ENCODE assay signal across 8 cellular contexts in the genomic region with DNA sequence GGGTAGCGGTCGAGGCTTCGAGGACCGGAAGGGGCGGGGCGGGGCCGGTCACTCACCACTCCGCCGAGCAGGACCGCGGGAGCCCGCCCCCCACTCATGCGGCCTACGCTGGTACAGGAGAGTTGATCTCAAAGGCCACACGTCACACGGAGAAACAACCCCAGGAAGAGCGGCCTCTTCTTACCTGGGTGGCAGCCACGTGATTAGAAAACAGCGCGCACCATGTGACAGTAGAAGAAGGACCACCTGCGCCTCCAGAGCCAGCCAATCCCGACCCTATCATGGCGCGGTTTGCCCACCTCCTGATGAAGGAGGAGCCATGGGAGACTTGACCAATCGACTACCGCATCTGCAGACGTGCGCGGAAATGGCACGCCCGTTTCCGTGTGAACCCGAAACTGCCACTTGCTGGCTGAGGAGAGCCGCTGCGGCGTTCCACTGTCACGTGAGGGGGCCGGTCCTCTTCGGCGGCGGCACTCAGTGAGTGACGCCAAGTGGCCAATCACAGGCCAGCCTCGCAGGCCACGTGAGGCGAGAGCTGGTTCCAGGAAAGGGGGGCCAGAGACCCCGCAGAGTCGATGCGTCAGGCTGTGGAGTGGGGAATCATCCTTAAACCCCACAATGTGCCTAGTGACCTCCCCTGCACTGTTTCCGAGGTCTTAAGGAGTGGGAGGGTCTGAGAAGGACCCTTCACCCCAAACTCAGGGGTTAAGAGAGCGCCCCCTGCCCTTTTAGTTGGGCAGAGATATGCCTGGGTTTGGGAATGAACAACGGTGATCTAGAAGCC. TPM values are rescaled to one million over a fixed set of nuclear protein-coding genes. Genes with fewer than 3 reads are reported as not detected.
DNase-seq lines count a peak whose midpoint lies in the region; ATAC-seq, FAIRE-seq and TF ChIP-seq lines count a peak whose summit lies in the region.

A gene with protein sequence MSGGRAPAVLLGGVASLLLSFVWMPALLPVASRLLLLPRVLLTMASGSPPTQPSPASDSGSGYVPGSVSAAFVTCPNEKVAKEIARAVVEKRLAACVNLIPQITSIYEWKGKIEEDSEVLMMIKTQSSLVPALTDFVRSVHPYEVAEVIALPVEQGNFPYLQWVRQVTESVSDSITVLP (minus strand): TSS at position 205 of the 787 bp plus-strand sequence. CDS start 107 bp downstream, at position 98.

- H4K20me1 ChIP-seq in keratinocyte (ENCODE audit: control insufficient read depth, extremely low read depth, insufficient read depth, low read length), result peaks cover 5% of the 10 kb centered on the region

- peaks cover 21 to 34% of the 10 kb centered on the region in 2 experiments for H3K36me3 ChIP-seq in keratinocyte (ENCODE audit: control insufficient read depth in 2 of 2, extremely low read depth in 1 of 2, insufficient read depth in 2 of 2, low read length in 2 of 2)

- peak; percentile 32 for TF ChIP-seq CTCF in AG10803 (conservative IDR thresholded peaks at IDR 0.05; ENCODE audit: low read length)
- peak in 2 of 3 experiments; percentile 11 to 27 for TF ChIP-seq CTCF in keratinocyte (optimal IDR thresholded peaks at IDR 0.05 in 1 of 3, IDR thresholded peaks at IDR 0.05 in 1 of 3, conservative IDR thresholded peaks at IDR 0.05 in 1 of 3; ENCODE audit: extremely low read depth in 1 of 3, insufficient read depth in 2 of 3, low read length in 3 of 3)

- peak; percentile 100 for DNase-seq in AG10803 (ENCODE audit: low read depth)
- peak; percentile 98 for DNase-seq in NCI-H446 treated with DMSO at 0.1 percent for 48 hours (lab: John Stamatoyannopoulos, UW)
- DNase-seq in activated CD4-positive, CD25-positive, alpha-beta regulatory T cell treated with anti-CD3 and anti-CD28 coated beads, Interleukin-2, amount 50 U/mL, for 72 hours, result peak; percentile 96
- DNase-seq in cerebellum (ENCODE audit: low spot score), result peak; percentile 99
- DNase-seq in keratinocyte (ENCODE audit: low read depth, low spot score), result peak; percentile 99
- peak; percentile 99 for DNase-seq in stimulated activated CD4-positive, alpha-beta T cell treated with anti-CD3 and anti-CD28 coated beads, Interleukin-15, amount 100 ng/mL, for 24 hours

- H3K4me2 ChIP-seq in keratinocyte (ENCODE audit: control insufficient read depth, extremely low read depth, insufficient read depth, low read depth, low read length), result peak within 1 kb of the TSS; percentile 92

- no peaks in the 10 kb centered on the region for H3K9me3 ChIP-seq in keratinocyte (ENCODE audit: control insufficient read depth, low read depth, low read length)

- no peaks in the 10 kb centered on the region for H3K9me1 ChIP-seq in keratinocyte (ENCODE audit: control insufficient read depth, extremely low read depth, insufficient read depth, low read length)

- H3K27ac ChIP-seq in keratinocyte (ENCODE audit: control insufficient read depth, insufficient read depth, low read length), result peak within 1 kb of the TSS; percentile 93

- no peaks in the 10 kb centered on the region for H3K27me3 ChIP-seq in keratinocyte (ENCODE audit: control insufficient read depth, extremely low read depth, insufficient read depth, low read length)

- H3K79me2 ChIP-seq in keratinocyte (ENCODE audit: control insufficient read depth, insufficient read depth, low read length), result peaks cover 24% of the 10 kb centered on the region

- H3K4me1 ChIP-seq in keratinocyte (ENCODE audit: control insufficient read depth, extremely low read depth, insufficient read depth, low read length), result peaks cover 25% of the 10 kb centered on the region

- H3K9ac ChIP-seq in keratinocyte (ENCODE audit: control insufficient read depth, extremely low read depth, insufficient read depth, low read length), result peak within 1 kb of the TSS; percentile 94

- peak; percentile 89 for FAIRE-seq in keratinocyte (lab: Jason Lieb, UNC)

- ATAC-seq in GM19025 (IDR thresholded peaks at IDR 0.05; ENCODE audit: low read depth, unreplicated experiment) (peak; percentile 89), HG03354 (IDR thresholded peaks at IDR 0.05; ENCODE audit: poor library complexity, severe bottlenecking, unreplicated experiment) (peak; percentile 85)

- peak within 1 kb of the TSS; percentile 83 for H2AFZ ChIP-seq in keratinocyte (ENCODE audit: control insufficient read depth, low read length)

- peak within 1 kb of the TSS; percentile 90 for H3K4me3 ChIP-seq in AG10803 (ENCODE audit: low read length)
- H3K4me3 ChIP-seq in keratinocyte (ENCODE audit: control insufficient read depth in 2 of 3, extremely low read depth in 1 of 3, insufficient read depth in 2 of 3, low read depth in 1 of 3, low read length in 3 of 3), result peak within 1 kb of the TSS; percentile 84 to 97 (median 96)

- dilution Hi-C loops in keratinocyte (cut with MboI; ENCODE audit: extremely low pct_ligation_motif_present, low sequenced_read_pairs), result no loop called here

RNA-seq across cellular contexts. Expression of the gene that starts here (rescaled TPM):
- 66.1 TPM for total RNA-seq in cerebellum
- 119 to 246 TPM (median 178 TPM) in 3 replicates for polyA plus RNA-seq in keratinocyte
- 13.0 TPM for polyA plus RNA-seq in keratinocyte (2011; ENCODE audit: low read depth)
- polyA plus RNA-seq in keratinocyte (2011; cell fraction: cytosol; rRNA removed), result 222 and 276 TPM in 2 replicates
- polyA plus RNA-seq in keratinocyte (2011; cell fraction: nucleus; rRNA removed), result 188 and 225 TPM in 2 replicates
- 238 and 287 TPM in 2 replicates for polyA plus RNA-seq in keratinocyte (2012; ENCODE audit: low replicate concordance)
- 116 to 126 TPM (median 120 TPM) in 3 replicates for polyA minus RNA-seq in keratinocyte
- polyA minus RNA-seq in keratinocyte (2011; cell fraction: cytosol; rRNA and poly(A)+ RNA removed), result 145 TPM
- 53.3 and 55.0 TPM in 2 replicates for polyA minus RNA-seq in keratinocyte (2011; cell fraction: nucleus; rRNA and poly(A)+ RNA removed)

Comparison
In these comparisons a context has a peak if more than half of its experiments do, and no peak if none do; other contexts are left out.
1. Peak in every context shown above with its lines: DNase-seq, ATAC-seq, H3K4me3 ChIP-seq and H3K27ac ChIP-seq.